21 cellular contexts compared by ENCODE assay signal in the genomic region with DNA sequence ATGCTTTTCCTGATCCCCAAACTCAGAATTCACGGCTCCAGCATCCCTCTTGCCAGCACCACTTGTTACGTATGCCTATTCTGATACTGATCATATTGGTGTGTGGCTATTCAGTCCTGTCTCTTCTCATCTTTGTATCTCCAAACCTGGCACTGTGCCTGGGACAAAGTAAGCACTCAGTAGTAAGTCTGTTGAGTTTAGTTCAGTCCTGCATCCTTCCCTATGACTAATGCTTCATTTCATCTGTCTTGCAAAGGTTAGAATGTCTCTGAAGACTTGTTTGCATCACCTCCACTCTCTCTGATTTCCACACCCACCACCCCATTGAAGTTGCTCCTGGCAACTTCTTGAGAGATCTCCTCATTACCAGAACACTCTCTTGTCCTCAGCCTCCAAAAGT.
A peak's percentile ranks its signal among the peaks of the same experiment; 100 is the strongest.
DNase-seq lines count a peak whose midpoint lies in the region; ATAC-seq and TF ChIP-seq lines count a peak whose summit lies in the region.
"Had no signal": no experiment of that assay in that cellular context is flagged by ENCODE, and none has a peak within 500 bp of the region (broad histone marks: within the 10 kb centered on the region; RNA-seq: fewer than 3 reads in every experiment).

No MANE protein-coding gene starts in this region.

- ATAC-seq in GM21515 (IDR thresholded peaks at IDR 0.05; ENCODE audit: unreplicated experiment) = no peak
- ATAC-seq: gastrocnemius medialis; left lobe of liver; mucosa of descending colon; stimulated activated naive CD8-positive, alpha-beta T cell treated with anti-CD3 and anti-CD28 coated beads, Interleukin-15, amount 100 ng/mL, for 72 hours had no signal

- no peak for TF ChIP-seq CTCF in AG09319 (IDR thresholded peaks at IDR 0.05; ENCODE audit: low read depth, low read length)
- no peak for TF ChIP-seq CTCF in brain (conservative IDR thresholded peaks at IDR 0.05)
- no peak for TF ChIP-seq CTCF in fibroblast of pulmonary artery (IDR thresholded peaks at IDR 0.05; ENCODE audit: low read length, missing control alignments)

- H3K27me3 Mint-ChIP-seq in brain = no peaks in the 10 kb centered on the region
- H3K27me3 Mint-ChIP-seq: activated CD4-positive, alpha-beta T cell treated with anti-CD3 and anti-CD28 coated beads, Interleukin-2, amount 10 ng/mL, durations not matched to agents 7 days and 5 days; activated naive CD4-positive, alpha-beta T cell treated with anti-CD3 and anti-CD28 coated beads, Interleukin-2, amount 10 ng/mL, durations not matched to agents 7 days and 5 days; CD4-positive, alpha-beta T cell; stimulated activated naive CD8-positive, alpha-beta T cell treated with anti-CD3 and anti-CD28 coated beads, Interleukin-15, amount 100 ng/mL, for 72 hours had no signal

- H3K27ac Mint-ChIP-seq in brain = peak overlapping the region in 4 of 5 experiments; percentile 41 to 74 (median 54)
- H3K27ac Mint-ChIP-seq: activated CD4-positive, alpha-beta T cell treated with anti-CD3 and anti-CD28 coated beads, Interleukin-2, amount 10 ng/mL, durations not matched to agents 7 days and 5 days; activated naive CD4-positive, alpha-beta T cell treated with anti-CD3 and anti-CD28 coated beads, Interleukin-2, amount 10 ng/mL, durations not matched to agents 7 days and 5 days; CD4-positive, alpha-beta T cell had no signal

- H3K36me3 Mint-ChIP-seq in brain = no peaks in the 10 kb centered on the region
- H3K36me3 Mint-ChIP-seq: activated naive CD4-positive, alpha-beta T cell treated with anti-CD3 and anti-CD28 coated beads, Interleukin-2, amount 10 ng/mL, durations not matched to agents 7 days and 5 days had no signal

- DNase-seq in AG09319 (ENCODE audit: extremely low read depth, low read depth) (peak; percentile 29), M059J (ENCODE audit: low read depth) (peak; percentile 23), fibroblast of pulmonary artery (ENCODE audit: low read depth) (peak; percentile 55), KG1 (lab: John Stamatoyannopoulos, UW) (no peak)
- no peak for DNase-seq in activated CD8-positive, alpha-beta memory T cell treated with anti-CD3 and anti-CD28 coated beads, Interleukin-2, amount 50 U/mL, for 48 hours
- no peak for DNase-seq in activated T-cell treated with anti-CD3 and anti-CD28 coated beads, Interleukin-2, amount 50 U/mL, for 1 hour
- DNase-seq: activated CD4-positive, alpha-beta T cell treated with anti-CD3 and anti-CD28 coated beads, Interleukin-2, amount 10 ng/mL, durations not matched to agents 7 days and 5 days; activated naive CD4-positive, alpha-beta T cell treated with anti-CD3 and anti-CD28 coated beads, Interleukin-2, amount 10 ng/mL, durations not matched to agents 7 days and 5 days; CD4-positive, alpha-beta T cell; gastrocnemius medialis; MM.1S; mucosa of descending colon; NCI-H187; NCI-H524; stimulated activated naive CD8-positive, alpha-beta T cell treated with anti-CD3 and anti-CD28 coated beads, Interleukin-15, amount 100 ng/mL, for 72 hours; upper lobe of left lung had no signal

- H3K9me3 Mint-ChIP-seq in brain = no peaks in the 10 kb centered on the region
- H3K9me3 Mint-ChIP-seq: activated CD4-positive, alpha-beta T cell treated with anti-CD3 and anti-CD28 coated beads, Interleukin-2, amount 10 ng/mL, durations not matched to agents 7 days and 5 days; activated naive CD4-positive, alpha-beta T cell treated with anti-CD3 and anti-CD28 coated beads, Interleukin-2, amount 10 ng/mL, durations not matched to agents 7 days and 5 days; CD4-positive, alpha-beta T cell; stimulated activated naive CD8-positive, alpha-beta T cell treated with anti-CD3 and anti-CD28 coated beads, Interleukin-15, amount 100 ng/mL, for 72 hours had no signal

- no peak overlapping the region for H3K4me3 ChIP-seq in fibroblast of pulmonary artery (replicated peaks; ENCODE audit: low read depth, low read length)
- H3K4me3 ChIP-seq: cardiac muscle cell, gastrocnemius medialis, mucosa of descending colon, right atrium auricular region, upper lobe of left lung had no signal

- H3K4me3 Mint-ChIP-seq in brain = peak overlapping the region in 1 of 5 experiments; percentile 39
- H3K4me3 Mint-ChIP-seq: activated CD4-positive, alpha-beta T cell treated with anti-CD3 and anti-CD28 coated beads, Interleukin-2, amount 10 ng/mL, durations not matched to agents 7 days and 5 days; activated naive CD4-positive, alpha-beta T cell treated with anti-CD3 and anti-CD28 coated beads, Interleukin-2, amount 10 ng/mL, durations not matched to agents 7 days and 5 days; CD4-positive, alpha-beta T cell; stimulated activated naive CD8-positive, alpha-beta T cell treated with anti-CD3 and anti-CD28 coated beads, Interleukin-15, amount 100 ng/mL, for 72 hours had no signal

- H3K4me1 Mint-ChIP-seq in brain = peaks cover 78% of the 10 kb centered on the region
- H3K4me1 Mint-ChIP-seq: activated CD4-positive, alpha-beta T cell treated with anti-CD3 and anti-CD28 coated beads, Interleukin-2, amount 10 ng/mL, durations not matched to agents 7 days and 5 days; activated naive CD4-positive, alpha-beta T cell treated with anti-CD3 and anti-CD28 coated beads, Interleukin-2, amount 10 ng/mL, durations not matched to agents 7 days and 5 days; stimulated activated naive CD8-positive, alpha-beta T cell treated with anti-CD3 and anti-CD28 coated beads, Interleukin-15, amount 100 ng/mL, for 72 hours had no signal

Comparison
In these comparisons a context has a peak if more than half of its experiments do, and no peak if none do; other contexts are left out.
1. DNase-seq: peak in AG09319 (single experiment), M059J (single experiment) and fibroblast of pulmonary artery (single experiment); none in activated CD8-positive, alpha-beta memory T cell treated with anti-CD3 and anti-CD28 coated beads, Interleukin-2, amount 50 U/mL, for 48 hours (single experiment), KG1 (single experiment) and activated T-cell treated with anti-CD3 and anti-CD28 coated beads, Interleukin-2, amount 50 U/mL, for 1 hour (single experiment).